ENCODE assay signal across 9 cellular contexts in genomic region chr4:113641025-113641431, GRCh38.
DNase-seq lines count a peak whose midpoint lies in the region; ATAC-seq, FAIRE-seq and TF ChIP-seq lines count a peak whose summit lies in the region.
"Had no signal": no experiment of that assay in that cellular context is flagged by ENCODE, and none has a peak within 500 bp of the region (broad histone marks: within the 10 kb centered on the region; RNA-seq: fewer than 3 reads in every experiment).

No MANE protein-coding gene starts in this region.

- no peaks in the 10 kb centered on the region for H3K9me3 ChIP-seq in esophagus squamous epithelium

- TF ChIP-seq CTCF in GM13976 (IDR thresholded peaks at IDR 0.05; ENCODE audit: borderline replicate concordance, control extremely low read depth, extremely low read depth, insufficient read depth, missing control alignments) (no peak), esophagus squamous epithelium (IDR thresholded peaks at IDR 0.05) (no peak)

- H3K4me3 ChIP-seq in esophagus squamous epithelium: no peak overlapping the region

- no peak for TF ChIP-seq POLR2A in esophagus squamous epithelium (IDR thresholded peaks at IDR 0.05)
- TF ChIP-seq POLR2A in erythroblast (IDR thresholded peaks at IDR 0.05; ENCODE audit: low read length): no peak

- in situ Hi-C loops in GM13976 (cut with MboI; ENCODE audit: low sequenced_read_pairs, unreplicated experiment): no loop called here

- H3K4me1 ChIP-seq in esophagus squamous epithelium: peaks cover 3 to 31% (median 6%) of the 10 kb centered on the region in 3 donors

- DNase-seq in GM13976 (ENCODE audit: low spot score): peak; percentile 27
- DNase-seq in esophagus squamous epithelium (lab: John Stamatoyannopoulos, UW): no peak
- no peak for DNase-seq in erythroblast (lab: John Stamatoyannopoulos, UW)
- no peak for DNase-seq in RCC 7860 (ENCODE audit: low spot score)
- DNase-seq in NCI-H1092 (lab: John Stamatoyannopoulos, UW): no peak
- DNase-seq: RPMI8226 had no signal

- peak; percentile 59 for ATAC-seq in GM21381 (IDR thresholded peaks at IDR 0.05; ENCODE audit: unreplicated experiment)
- peak; percentile 75 for ATAC-seq in HG03159 (IDR thresholded peaks at IDR 0.05; ENCODE audit: unreplicated experiment)

- intact Hi-C loops in esophagus squamous epithelium (cut with DNase I): no loop called here

- no peaks in the 10 kb centered on the region for H3K27me3 ChIP-seq in esophagus squamous epithelium

- FAIRE-seq in colon (lab: Jason Lieb, UNC): peak; percentile 64
- FAIRE-seq in RCC 7860 (lab: Jason Lieb, UNC): no peak

- H3K27ac ChIP-seq in esophagus squamous epithelium: no peak overlapping the region

- H3K36me3 ChIP-seq in esophagus squamous epithelium: no peaks in the 10 kb centered on the region

- WGBS in esophagus squamous epithelium, 2 donors: 68 to 79% methylated on average over 1 of the region's 1 CpG
